In the genomic region with DNA sequence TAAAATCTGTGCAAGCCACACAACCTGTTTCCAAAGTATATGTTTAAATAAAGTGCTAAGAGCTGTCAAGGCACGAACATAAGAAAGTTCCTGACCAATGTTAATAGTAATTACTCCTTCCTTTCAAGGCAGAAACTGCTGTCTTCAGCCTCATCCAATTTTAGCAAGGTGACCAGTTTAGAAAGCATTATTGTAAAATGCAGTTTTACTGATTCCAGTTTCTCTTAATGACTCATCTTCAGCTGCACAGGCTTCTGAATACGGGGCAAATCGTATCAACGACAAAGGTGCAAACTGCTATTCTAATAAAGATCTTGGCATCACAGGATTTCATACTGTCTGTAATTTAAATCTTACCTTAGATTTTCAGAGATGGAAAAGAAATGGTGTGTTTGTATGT, we compare ENCODE assay signal across 12 cellular contexts.
A peak's percentile ranks its signal among the peaks of the same experiment; 100 is the strongest.
DNase-seq lines count a peak whose midpoint lies in the region; ATAC-seq and TF ChIP-seq lines count a peak whose summit lies in the region.
"Had no signal": no experiment of that assay in that cellular context is flagged by ENCODE, and none has a peak within 500 bp of the region (broad histone marks: within the 10 kb centered on the region; RNA-seq: fewer than 3 reads in every experiment).

No MANE protein-coding gene starts in this region.

- TF ChIP-seq CTCF in breast epithelium (IDR thresholded peaks at IDR 0.05) (no peak), mammary epithelial cell (conservative IDR thresholded peaks at IDR 0.05 in 1 of 2, IDR thresholded peaks at IDR 0.05 in 1 of 2; ENCODE audit: extremely low read depth in 1 of 2, insufficient read depth in 1 of 2, low read depth in 1 of 2, low read length in 2 of 2) (no peak), vagina (IDR thresholded peaks at IDR 0.05) (no peak), lower leg skin (IDR thresholded peaks at IDR 0.05) (no peak)

- H3K9ac ChIP-seq in mammary epithelial cell (ENCODE audit: insufficient read depth, low read length): no peak overlapping the region
- H3K9ac ChIP-seq: parathyroid adenoma had no signal

- BruUV-seq in mammary epithelial cell (replicated peaks; lab: Mats Ljungman, UMichigan): no TSS peak

- in situ Hi-C loops in mammary epithelial cell (cut with MboI; ENCODE audit: low sequenced_read_pairs in 2 of 2): no loop called here

- dilution Hi-C loops in mammary epithelial cell (cut with HindIII; ENCODE audit: low sequenced_read_pairs): no loop called here

- H3K27ac ChIP-seq in breast epithelium (no peak overlapping the region), mammary epithelial cell (ENCODE audit: insufficient read depth, low read depth, low read length) (no peak overlapping the region), vagina (peak overlapping the region; percentile 6)
- H3K27ac ChIP-seq: colonic mucosa, parathyroid adenoma had no signal

- H3K4me1 ChIP-seq in breast epithelium (no peaks in the 10 kb centered on the region), mammary epithelial cell (ENCODE audit: insufficient read depth, low read length) (no peaks in the 10 kb centered on the region), vagina (peaks cover 40% of the 10 kb centered on the region)
- H3K4me1 ChIP-seq: colonic mucosa had no signal

- H3K9me3 ChIP-seq in breast epithelium: no peaks in the 10 kb centered on the region
- H3K9me3 ChIP-seq in mammary epithelial cell (replicated peaks; ENCODE audit: insufficient read depth, low read length): no peaks in the 10 kb centered on the region
- H3K9me3 ChIP-seq in vagina: no peaks in the 10 kb centered on the region
- H3K9me3 ChIP-seq: colonic mucosa had no signal

- WGBS in mammary epithelial cell (ENCODE audit: low coverage, missing lambda C conversion rate): 100% methylated on average over 4 of the region's 4 CpGs
- WGBS in lower leg skin, 2 donors: 34 to 38% methylated on average over 4 of the region's 4 CpGs

- TF ChIP-seq POLR2A in breast epithelium (IDR thresholded peaks at IDR 0.05) (no peak), vagina (IDR thresholded peaks at IDR 0.05) (no peak), lower leg skin (IDR thresholded peaks at IDR 0.05) (no peak)

- H3K4me3 ChIP-seq in breast epithelium (peak overlapping the region in 2 of 3 donors; percentile 20 to 21), mammary epithelial cell (replicated peaks in 1 of 3; ENCODE audit: insufficient read depth in 1 of 3, low read depth in 2 of 3, low read length in 3 of 3) (no peak overlapping the region), vagina (no peak overlapping the region), lower leg skin (ENCODE audit: low read depth, poor library complexity, severe bottlenecking) (no peak overlapping the region)
- H3K4me3 ChIP-seq: colonic mucosa had no signal

- CTCF ChIA-PET in mammary epithelial cell (lab: Charles Lee; ENCODE audit: low non-redundant PET): no interaction called here

- ATAC-seq in HG02623 (IDR thresholded peaks at IDR 0.05; ENCODE audit: unreplicated experiment) (peak; percentile 88), HG03558 (IDR thresholded peaks at IDR 0.05; ENCODE audit: extremely low read depth, unreplicated experiment) (peak; percentile 85)

- intact Hi-C loops in breast epithelium (cut with DNase I; ENCODE audit: low total_unique reads) (no loop called here), mammary epithelial cell (cut with micrococcal nuclease) (no loop called here), vagina (cut with DNase I) (no loop called here), lower leg skin (cut with DNase I; ENCODE audit: low total_unique reads) (no loop called here)

- H3K36me3 ChIP-seq in breast epithelium (no peaks in the 10 kb centered on the region), mammary epithelial cell (ENCODE audit: insufficient read depth, low read length) (no peaks in the 10 kb centered on the region), vagina (no peaks in the 10 kb centered on the region)
- H3K36me3 ChIP-seq: colonic mucosa had no signal

- no peak overlapping the region for H3K4me2 ChIP-seq in mammary epithelial cell (ENCODE audit: insufficient read depth, low read depth, low read length)

- no peak overlapping the region for H2AFZ ChIP-seq in mammary epithelial cell (ENCODE audit: low read depth, low read length)
- H2AFZ ChIP-seq: parathyroid adenoma had no signal

- H4K20me1 ChIP-seq in mammary epithelial cell (ENCODE audit: insufficient read depth, low read length): peaks cover 3% of the 10 kb centered on the region

- H3K27me3 ChIP-seq in breast epithelium: no peaks in the 10 kb centered on the region
- no peaks in the 10 kb centered on the region for H3K27me3 ChIP-seq in mammary epithelial cell (ENCODE audit: insufficient read depth, low read length)
- no peaks in the 10 kb centered on the region for H3K27me3 ChIP-seq in vagina
- H3K27me3 ChIP-seq: colonic mucosa had no signal

- DNase-seq in breast epithelium (ENCODE audit: low spot score in 2 of 2): no peak
- no peak for DNase-seq in mammary epithelial cell
- no peak for DNase-seq in vagina (ENCODE audit: extremely low spot score in 2 of 2)
- DNase-seq in lower leg skin (ENCODE audit: low spot score in 2 of 2): no peak
- no peak for DNase-seq in NCI-H526 treated with DMSO at 0.1 percent for 48 hours (lab: John Stamatoyannopoulos, UW)
- DNase-seq in GOT3 (lab: John Stamatoyannopoulos, UW): no peak
- DNase-seq: activated CD8-positive, alpha-beta memory T cell treated with anti-CD3 and anti-CD28 coated beads, Interleukin-2, amount 50 U/mL, for 4 hours; colonic mucosa; NCI-H1105 treated with DMSO at 0.1 percent for 48 hours had no signal

- H3K79me2 ChIP-seq in mammary epithelial cell (ENCODE audit: insufficient read depth, low read length): peaks cover 96% of the 10 kb centered on the region
- H3K79me2 ChIP-seq: parathyroid adenoma had no signal

Comparison
In these comparisons a context has a peak if more than half of its experiments do, and no peak if none do; other contexts are left out.
1. H3K4me3 ChIP-seq: peak in breast epithelium (2 of 3); none in mammary epithelial cell (0 of 3), vagina (0 of 2) and lower leg skin (single experiment).